Comparison of ENCODE assay signal across 30 cellular contexts in the genomic region with DNA sequence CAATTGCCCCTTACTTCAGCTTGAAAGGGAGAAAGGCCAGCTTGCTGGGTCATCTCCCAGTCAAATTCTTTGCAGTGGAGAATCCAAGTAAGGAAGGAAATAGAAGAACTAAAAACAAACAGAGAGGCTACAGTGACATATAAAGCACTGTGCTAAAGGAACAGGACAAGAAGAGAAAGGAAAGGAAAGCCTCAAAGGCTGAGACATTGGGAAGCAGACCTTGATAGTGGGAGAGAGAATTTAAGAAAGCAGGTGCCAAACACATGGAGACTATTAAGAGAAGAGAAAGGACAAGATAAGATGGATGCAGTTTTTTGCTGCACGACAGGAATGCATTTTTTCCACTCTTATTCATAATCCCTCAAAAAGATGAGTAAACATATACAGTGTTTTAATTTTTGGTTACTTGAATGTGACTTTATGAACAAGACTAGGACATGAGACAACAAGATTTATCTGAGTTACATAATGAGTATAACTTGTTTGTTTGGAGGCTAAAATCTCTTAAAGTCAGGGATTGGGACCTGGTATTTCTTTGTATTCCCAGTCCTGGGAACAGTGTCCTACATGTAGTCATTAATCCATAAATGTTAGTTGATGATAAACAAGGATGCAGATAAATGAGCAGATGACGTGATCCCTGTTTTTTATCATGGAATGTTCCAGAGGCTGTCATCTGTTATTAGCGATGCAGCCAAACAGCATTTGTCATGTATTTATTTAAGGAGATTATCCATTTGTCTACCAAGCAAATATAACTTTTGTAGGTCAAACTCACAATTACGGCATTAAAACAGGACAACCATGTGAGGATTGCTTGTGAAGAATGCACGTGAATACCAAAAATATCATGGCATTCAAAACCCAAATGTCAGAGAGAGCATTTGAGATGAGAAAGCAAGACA.
DNase-seq lines count a peak whose midpoint lies in the region; ATAC-seq and TF ChIP-seq lines count a peak whose summit lies in the region.
"Had no signal": no experiment of that assay in that cellular context is flagged by ENCODE, and none has a peak within 500 bp of the region (broad histone marks: within the 10 kb centered on the region; RNA-seq: fewer than 3 reads in every experiment).

No MANE protein-coding gene starts in this region.

- TF ChIP-seq RAD21 in SK-N-SH (IDR thresholded peaks at IDR 0.05; ENCODE audit: low read length): no peak

- H3K9ac ChIP-seq in SK-N-SH (no peak overlapping the region), MM.1S (ENCODE audit: low read length) (no peak overlapping the region)
- H3K9ac ChIP-seq: KMS-11 had no signal

- H3K4me3 ChIP-seq in AG10803 (ENCODE audit: low read length): no peak overlapping the region
- H3K4me3 ChIP-seq in SK-N-SH (ENCODE audit: low read depth in 2 of 2, low read length in 1 of 2): no peak overlapping the region
- no peak overlapping the region for H3K4me3 ChIP-seq in gastroesophageal sphincter
- H3K4me3 ChIP-seq in MM.1S (ENCODE audit: low read length): no peak overlapping the region
- H3K4me3 ChIP-seq: dorsolateral prefrontal cortex, psoas muscle, skin epidermis, upper lobe of left lung had no signal

- H3K4me1 ChIP-seq in SK-N-SH (ENCODE audit: control insufficient read depth in 1 of 2, insufficient read depth in 2 of 2, low read depth in 1 of 2, low read length in 1 of 2): no peaks in the 10 kb centered on the region
- no peaks in the 10 kb centered on the region for H3K4me1 ChIP-seq in gastroesophageal sphincter
- H3K4me1 ChIP-seq in MM.1S (ENCODE audit: low read length): no peaks in the 10 kb centered on the region
- H3K4me1 ChIP-seq: psoas muscle, upper lobe of left lung had no signal

- H4K20me1 ChIP-seq in SK-N-SH (ENCODE audit: insufficient read depth) (no peaks in the 10 kb centered on the region), MM.1S (ENCODE audit: insufficient read depth, low read length) (no peaks in the 10 kb centered on the region)

- POLR2A ChIA-PET in SK-N-SH (lab: Yijun Ruan, JAX): no interaction called here

- WGBS in SK-N-SH (ENCODE audit: low lambda C conversion rate): 42% methylated on average over 5 of the region's 5 CpGs
- 33 to 34% methylated on average over 5 of the region's 5 CpGs for WGBS in gastroesophageal sphincter (ENCODE audit: low coverage in 1 of 2), 2 donors

- H3K36me3 ChIP-seq in SK-N-SH (replicated peaks in 1 of 2; ENCODE audit: control insufficient read depth in 1 of 2, insufficient read depth in 2 of 2, low read length in 1 of 2): no peaks in the 10 kb centered on the region
- H3K36me3 ChIP-seq in gastroesophageal sphincter: no peaks in the 10 kb centered on the region
- H3K36me3 ChIP-seq in MM.1S (replicated peaks; ENCODE audit: insufficient read depth, low read length): no peaks in the 10 kb centered on the region
- H3K36me3 ChIP-seq: brain microvascular endothelial cell, upper lobe of left lung had no signal

- H3K9me2 ChIP-seq in SK-N-SH: no peaks in the 10 kb centered on the region
- H3K9me2 ChIP-seq in MM.1S (replicated peaks; ENCODE audit: insufficient read depth, low read length): no peaks in the 10 kb centered on the region

- H3K4me2 ChIP-seq in SK-N-SH (no peak overlapping the region), MM.1S (ENCODE audit: low read depth, low read length) (no peak overlapping the region)
- H3K4me2 ChIP-seq: KMS-11 had no signal

- no peaks in the 10 kb centered on the region for H3K27me3 ChIP-seq in SK-N-SH (ENCODE audit: insufficient read depth)
- no peaks in the 10 kb centered on the region for H3K27me3 ChIP-seq in gastroesophageal sphincter
- no peaks in the 10 kb centered on the region for H3K27me3 ChIP-seq in MM.1S (replicated peaks; ENCODE audit: insufficient read depth, low read length)
- H3K27me3 ChIP-seq: brain microvascular endothelial cell, dorsolateral prefrontal cortex, upper lobe of left lung had no signal

- H3K9me3 ChIP-seq in SK-N-SH (no peaks in the 10 kb centered on the region), gastroesophageal sphincter (no peaks in the 10 kb centered on the region), MM.1S (replicated peaks; ENCODE audit: insufficient read depth, low read length) (no peaks in the 10 kb centered on the region)
- H3K9me3 ChIP-seq: psoas muscle, upper lobe of left lung had no signal

- DNase-seq in AG10803 (ENCODE audit: low read depth) (peak; percentile 1), SK-N-SH (peak; percentile 15), myocyte (ENCODE audit: low read depth) (peak; percentile 8), MM.1S (no peak)
- DNase-seq: activated CD4-positive, alpha-beta T cell treated with anti-CD3 and anti-CD28 coated beads for 36 hours; activated CD8-positive, alpha-beta T cell treated with anti-CD3 and anti-CD28 coated beads, Interleukin-2, amount 10 ng/mL, durations not matched to agents 7 days and 5 days; activated naive CD4-positive, alpha-beta T cell treated with anti-CD3 and anti-CD28 coated beads, Interleukin-2, amount 50 U/mL, for 16 hours; amygdala; brain microvascular endothelial cell; Calu3; DMS79 treated with DMSO at 0.1 percent for 48 hours; dorsolateral prefrontal cortex; naive thymus-derived CD8-positive, alpha-beta T cell; NCI-H1930; NCI-H2227 treated with DMSO at 0.1 percent for 48 hours; psoas muscle; SIG-M5; substantia nigra; SW 1271; T1000; upper lobe of left lung had no signal

- H3K79me2 ChIP-seq in SK-N-SH (ENCODE audit: insufficient read depth) (no peaks in the 10 kb centered on the region), MM.1S (ENCODE audit: low read length) (no peaks in the 10 kb centered on the region)

- H3K27ac ChIP-seq in SK-N-SH (ENCODE audit: low read depth in 2 of 2, low read length in 1 of 2) (peak overlapping the region in 1 of 2 experiments; percentile 17; a peak in 1 of 4 replicates), gastroesophageal sphincter (peak overlapping the region in 2 of 4 donors; percentile 37 to 55), MM.1S (ENCODE audit: low read length) (no peak overlapping the region)
- H3K27ac ChIP-seq: brain microvascular endothelial cell, dorsolateral prefrontal cortex, KMS-11, psoas muscle, skin epidermis, upper lobe of left lung, VCaP had no signal

- H3F3A ChIP-seq in SK-N-SH (replicated peaks; ENCODE audit: insufficient read depth): no peaks in the 10 kb centered on the region
- H3F3A ChIP-seq in MM.1S (ENCODE audit: insufficient read depth, low read length): no peaks in the 10 kb centered on the region

- CTCF ChIA-PET in SK-N-SH (lab: Yijun Ruan, JAX): no interaction called here

- ATAC-seq in gastroesophageal sphincter: peak; percentile 57
- ATAC-seq in HG02973 (IDR thresholded peaks at IDR 0.05; ENCODE audit: unreplicated experiment): no peak
- ATAC-seq in GM18907 (IDR thresholded peaks at IDR 0.05; ENCODE audit: unreplicated experiment): no peak
- no peak for ATAC-seq in GM18517 (IDR thresholded peaks at IDR 0.05; ENCODE audit: unreplicated experiment)
- ATAC-seq: activated CD4-positive, alpha-beta T cell treated with anti-CD3 and anti-CD28 coated beads for 36 hours; activated CD8-positive, alpha-beta T cell treated with anti-CD3 and anti-CD28 coated beads, Interleukin-2, amount 10 ng/mL, durations not matched to agents 7 days and 5 days; activated T-helper 17 cell treated with anti-CD3 and anti-CD28 coated beads, Interleukin-2, amount 50 U/mL, for 72 hours; naive thymus-derived CD8-positive, alpha-beta T cell; psoas muscle; stimulated activated memory B cell treated with anti-CD40 and anti-IgM and Interleukin-4, amounts not matched to agents 10 μg/mL and 1 μg/mL and 100 μg/mL, for 72 hours had no signal

- TF ChIP-seq CTCF in AG10803 (conservative IDR thresholded peaks at IDR 0.05; ENCODE audit: low read length): no peak
- no peak for TF ChIP-seq CTCF in SK-N-SH (IDR thresholded peaks at IDR 0.05)
- no peak for TF ChIP-seq CTCF in gastroesophageal sphincter (IDR thresholded peaks at IDR 0.05)
- TF ChIP-seq CTCF in MM.1S (IDR thresholded peaks at IDR 0.05; ENCODE audit: low read length): no peak

- TF ChIP-seq EP300 in SK-N-SH (IDR thresholded peaks at IDR 0.05; ENCODE audit: borderline replicate concordance in 1 of 2, low read depth in 1 of 2, low read length in 1 of 2) (peak in 1 of 2 experiments; percentile 71; a peak in 2 of 4 replicates), gastroesophageal sphincter (IDR thresholded peaks at IDR 0.05) (no peak)

- H2AFZ ChIP-seq in SK-N-SH (ENCODE audit: low read depth): no peak overlapping the region
- H2AFZ ChIP-seq in MM.1S (ENCODE audit: low read length): no peak overlapping the region

- no peak for TF ChIP-seq POLR2A in gastroesophageal sphincter (IDR thresholded peaks at IDR 0.05)

TF ChIP-seq in SK-N-SH, 30 proteins besides CTCF, POLR2A, EP300 and RAD21:
- TF ChIP-seq EZH2phosphoT487 (IDR thresholded peaks at IDR 0.05; ENCODE audit: borderline replicate concordance, low read depth) (no peak), CHD2 (IDR thresholded peaks at IDR 0.05; ENCODE audit: low read length, partially characterized antibody) (no peak), MXI1 (IDR thresholded peaks at IDR 0.05; ENCODE audit: low read depth, low read length) (no peak), GATA2 (CRISPR knock-in tag; IDR thresholded peaks at IDR 0.05) (peak; percentile 19; the same call in 1 of the 2 replicates)
- TF ChIP-seq, protein P1, sequence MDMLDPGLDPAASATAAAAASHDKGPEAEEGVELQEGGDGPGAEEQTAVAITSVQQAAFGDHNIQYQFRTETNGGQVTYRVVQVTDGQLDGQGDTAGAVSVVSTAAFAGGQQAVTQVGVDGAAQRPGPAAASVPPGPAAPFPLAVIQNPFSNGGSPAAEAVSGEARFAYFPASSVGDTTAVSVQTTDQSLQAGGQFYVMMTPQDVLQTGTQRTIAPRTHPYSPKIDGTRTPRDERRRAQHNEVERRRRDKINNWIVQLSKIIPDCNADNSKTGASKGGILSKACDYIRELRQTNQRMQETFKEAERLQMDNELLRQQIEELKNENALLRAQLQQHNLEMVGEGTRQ (IDR thresholded peaks at IDR 0.05; ENCODE audit: borderline replicate concordance, low read depth, low read length): no peak
